Comparison of ENCODE assay signal across 9 cellular contexts in genomic region chrX:10158279-10158939, GRCh38. TPM values are rescaled to one million over a fixed set of nuclear protein-coding genes. Genes with fewer than 3 reads are reported as not detected.
DNase-seq lines count a peak whose midpoint lies in the region; ATAC-seq, FAIRE-seq and TF ChIP-seq lines count a peak whose summit lies in the region.
"Had no signal": no experiment of that assay in that cellular context is flagged by ENCODE, and none has a peak within 500 bp of the region (broad histone marks: within the 10 kb centered on the region; RNA-seq: fewer than 3 reads in every experiment).

No MANE protein-coding gene starts in this region.

- H3K27ac Mint-ChIP-seq in osteocyte (ENCODE audit: unreplicated experiment) = peak overlapping the region; percentile 38

- WGBS in A549 (ENCODE audit: missing lambda C conversion rate) = 71% methylated on average over 42 of the region's 60 CpGs

- H3K9me3 ChIP-seq in A549 = no peaks in the 10 kb centered on the region

- peak in 1 of 2 experiments; percentile 25 for DNase-seq in A549 (ENCODE audit: low read depth in 1 of 2, low spot score in 1 of 2)
- peak; percentile 82 for DNase-seq in NCI-H748 (lab: John Stamatoyannopoulos, UW; ENCODE audit: unreplicated experiment)
- DNase-seq in epithelial cell of proximal tubule (ENCODE audit: low read depth) = no peak
- DNase-seq in osteocyte (ENCODE audit: extremely low spot score, unreplicated experiment) = no peak
- DNase-seq in NAMALWA (ENCODE audit: low spot score) = no peak
- DNase-seq in activated CD4-positive, alpha-beta T cell treated with anti-CD3 and anti-CD28 coated beads for 4 hours = no peak

- H3K27ac ChIP-seq in A549 = peak overlapping the region; percentile 13 to 53; a peak in 3 of 6 replicates

- TF ChIP-seq CTCF in A549 (IDR thresholded peaks at IDR 0.05) (no peak), epithelial cell of proximal tubule (conservative IDR thresholded peaks at IDR 0.05; ENCODE audit: low read depth, low read length) (no peak), osteocyte (IDR thresholded peaks at IDR 0.05) (no peak)

- TF ChIP-seq RAD21 in A549 (conservative IDR thresholded peaks at IDR 0.05 in 1 of 2, IDR thresholded peaks at IDR 0.05 in 1 of 2) = no peak

- H3K4me3 ChIP-seq in A549 (peak overlapping the region; percentile 41), epithelial cell of proximal tubule (ENCODE audit: low read depth, low read length) (peak overlapping the region; percentile 54)

- H3K4me1 Mint-ChIP-seq in osteocyte (ENCODE audit: unreplicated experiment) = peaks cover 26% of the 10 kb centered on the region

- peaks cover 14% of the 10 kb centered on the region; the same call in 2 of the 3 replicates for H3K4me1 ChIP-seq in A549

- TF ChIP-seq POLR2A in A549 (IDR thresholded peaks at IDR 0.05; ENCODE audit: low read length) (no peak), GM18505 (IDR thresholded peaks at IDR 0.05; ENCODE audit: borderline replicate concordance, extremely low read depth, insufficient read depth, insufficient read length) (no peak)

- ATAC-seq in A549 (peak in 1 of 2 experiments; percentile 28; a peak in 1 of 6 replicates), GM19397 (IDR thresholded peaks at IDR 0.05; ENCODE audit: unreplicated experiment) (peak; percentile 46), GM18505 (IDR thresholded peaks at IDR 0.05; ENCODE audit: unreplicated experiment) (no peak)

- H3K9me3 Mint-ChIP-seq in osteocyte (ENCODE audit: unreplicated experiment) = peaks cover 5% of the 10 kb centered on the region

- no peaks in the 10 kb centered on the region for H3K36me3 Mint-ChIP-seq in osteocyte (ENCODE audit: unreplicated experiment)

- no peak for TF ChIP-seq EP300 in A549 (IDR thresholded peaks at IDR 0.05)

- H3K27me3 Mint-ChIP-seq in osteocyte (ENCODE audit: unreplicated experiment) = no peaks in the 10 kb centered on the region

- POLR2A ChIA-PET in A549 (lab: Yijun Ruan, JAX) = no interaction called here

- H3K4me2 ChIP-seq in A549 = peak overlapping the region; percentile 75

- H3K4me3 Mint-ChIP-seq in osteocyte (ENCODE audit: unreplicated experiment) = peak overlapping the region; percentile 64

- CTCF ChIA-PET in A549 (lab: Yijun Ruan, JAX) = no interaction called here

- FAIRE-seq in A549 (lab: Jason Lieb, UNC) = no peak
- FAIRE-seq: GM18507 had no signal

TF ChIP-seq in A549, 52 proteins besides CTCF, POLR2A, EP300 and RAD21:
- no peak for TF ChIP-seq ATOH8 (CRISPR knock-in tag; IDR thresholded peaks at IDR 0.05; ENCODE audit: low read depth)
- TF ChIP-seq BCL3 (IDR thresholded peaks at IDR 0.05) = no peak
- no peak for TF ChIP-seq PBX3 (IDR thresholded peaks at IDR 0.05)
- peak; percentile 64 for TF ChIP-seq USF2 (IDR thresholded peaks at IDR 0.05)
- TF ChIP-seq ZSCAN20 (CRISPR knock-in tag; IDR thresholded peaks at IDR 0.05) = no peak
TF ChIP-seq in A549: peak in this region for 1.

RNA-seq across cellular contexts. Expression of gene CLCN4, which starts 1.6 kb away (rescaled TPM):
- 4.4 and 4.7 TPM in 2 replicates for polyA plus RNA-seq in A549 (2011; rRNA removed)
- 3.0 and 3.3 TPM in 2 replicates for polyA plus RNA-seq in A549 (2012; cell fraction: cytosol; rRNA removed)
- polyA plus RNA-seq in A549 (2012; cell fraction: nucleus; rRNA removed) = 3.0 and 3.6 TPM in 2 replicates
- 2.7 to 2.9 TPM (median 2.8 TPM) in 3 replicates for polyA plus RNA-seq in A549 (2017; fragmentation: RNase III; extraction: RNeasy Plus Mini Kit Qiagen cat#74134 plus additional on column Dnase treatment)
- polyA minus RNA-seq in A549 (2011; rRNA and poly(A)+ RNA removed) = 8.1 and 10.7 TPM in 2 replicates
- total RNA-seq in epithelial cell of proximal tubule = 1.2 and 4.4 TPM in 2 replicates
- total RNA-seq in osteocyte = 2.3 and 3.7 TPM in 2 replicates
